In genomic region chr17:75181608-75182318, GRCh38 we compare ENCODE assay signal across 7 cellular contexts. TPM values are rescaled to one million over a fixed set of nuclear protein-coding genes. Genes with fewer than 3 reads are reported as not detected.
DNase-seq lines count a peak whose midpoint lies in the region; ATAC-seq, FAIRE-seq and TF ChIP-seq lines count a peak whose summit lies in the region.

No MANE protein-coding gene starts in this region.

- peak; percentile 17 for ATAC-seq in GM19467 (IDR thresholded peaks at IDR 0.05; ENCODE audit: unreplicated experiment)

- H3K36me3 Mint-ChIP-seq in activated T-helper 1 cell treated with anti-CD3 and anti-CD28 coated beads, Interleukin-12 subunit alpha, Interleukin-12 subunit beta, Interleukin-2, Interleukin-4 antibody, amounts not matched to agents 30 ng/mL and 10 ng/mL and 1 ng/mL, durations not matched to agents 14 hours and 24 hours and 36 hours (ENCODE audit: low read depth): peaks cover 21% of the 10 kb centered on the region
- H3K36me3 Mint-ChIP-seq in progenitor cell of endocrine pancreas (ENCODE audit: insufficient read depth): peaks cover 6% of the 10 kb centered on the region

- H3K27me3 Mint-ChIP-seq in activated T-helper 1 cell treated with anti-CD3 and anti-CD28 coated beads, Interleukin-12 subunit alpha, Interleukin-12 subunit beta, Interleukin-2, Interleukin-4 antibody, amounts not matched to agents 30 ng/mL and 10 ng/mL and 1 ng/mL, durations not matched to agents 14 hours and 24 hours and 36 hours (ENCODE audit: insufficient read depth): no peaks in the 10 kb centered on the region
- H3K27me3 Mint-ChIP-seq in progenitor cell of endocrine pancreas: no peaks in the 10 kb centered on the region

- intact Hi-C loops in activated T-helper 1 cell treated with anti-CD3 and anti-CD28 coated beads, Interleukin-12 subunit alpha, Interleukin-12 subunit beta, Interleukin-2, Interleukin-4 antibody, amounts not matched to agents 30 ng/mL and 10 ng/mL and 1 ng/mL, durations not matched to agents 14 hours and 24 hours and 36 hours (cut with micrococcal nuclease): loop anchor here (1.0 to 10.0 kb wide), 6 partner anchors 8 to 223 kb away; partner anchors contain the start of genes ATP5PD, GGA3, GRB2 and KCTD2

- H3K4me3 Mint-ChIP-seq in activated T-helper 1 cell treated with anti-CD3 and anti-CD28 coated beads, Interleukin-12 subunit alpha, Interleukin-12 subunit beta, Interleukin-2, Interleukin-4 antibody, amounts not matched to agents 30 ng/mL and 10 ng/mL and 1 ng/mL, durations not matched to agents 14 hours and 24 hours and 36 hours: peak overlapping the region; percentile 99
- peak overlapping the region; percentile 88 for H3K4me3 Mint-ChIP-seq in progenitor cell of endocrine pancreas (ENCODE audit: low read depth)

- peaks cover 38% of the 10 kb centered on the region for H3K4me1 Mint-ChIP-seq in activated T-helper 1 cell treated with anti-CD3 and anti-CD28 coated beads, Interleukin-12 subunit alpha, Interleukin-12 subunit beta, Interleukin-2, Interleukin-4 antibody, amounts not matched to agents 30 ng/mL and 10 ng/mL and 1 ng/mL, durations not matched to agents 14 hours and 24 hours and 36 hours (ENCODE audit: low read depth)
- peaks cover 9% of the 10 kb centered on the region for H3K4me1 Mint-ChIP-seq in progenitor cell of endocrine pancreas (ENCODE audit: low read depth)

- no peaks in the 10 kb centered on the region for H3K9me3 Mint-ChIP-seq in activated T-helper 1 cell treated with anti-CD3 and anti-CD28 coated beads, Interleukin-12 subunit alpha, Interleukin-12 subunit beta, Interleukin-2, Interleukin-4 antibody, amounts not matched to agents 30 ng/mL and 10 ng/mL and 1 ng/mL, durations not matched to agents 14 hours and 24 hours and 36 hours
- no peaks in the 10 kb centered on the region for H3K9me3 Mint-ChIP-seq in progenitor cell of endocrine pancreas (ENCODE audit: low read depth)

- no peak for FAIRE-seq in HTR-8/SVneo (lab: Jason Lieb, UNC)

- no peak for TF ChIP-seq CTCF in progenitor cell of endocrine pancreas (IDR thresholded peaks at IDR 0.05; ENCODE audit: unreplicated experiment)

- H3K27ac Mint-ChIP-seq in activated T-helper 1 cell treated with anti-CD3 and anti-CD28 coated beads, Interleukin-12 subunit alpha, Interleukin-12 subunit beta, Interleukin-2, Interleukin-4 antibody, amounts not matched to agents 30 ng/mL and 10 ng/mL and 1 ng/mL, durations not matched to agents 14 hours and 24 hours and 36 hours: peak overlapping the region; percentile 87
- H3K27ac Mint-ChIP-seq in progenitor cell of endocrine pancreas: peak overlapping the region; percentile 56

- DNase-seq in LHCN-M2 (ENCODE audit: low read depth): peak; percentile 9
- DNase-seq in activated T-helper 1 cell treated with anti-CD3 and anti-CD28 coated beads, Interleukin-12 subunit alpha, Interleukin-12 subunit beta, Interleukin-2, Interleukin-4 antibody, amounts not matched to agents 30 ng/mL and 10 ng/mL and 1 ng/mL, durations not matched to agents 14 hours and 24 hours and 36 hours (ENCODE audit: low spot score): peak; percentile 27
- peak; percentile 33 for DNase-seq in globus pallidus (ENCODE audit: low spot score)
- no peak for DNase-seq in progenitor cell of endocrine pancreas (ENCODE audit: low spot score, unreplicated experiment)
- DNase-seq in NCI-H187 treated with DMSO at 0.1 percent for 48 hours (lab: John Stamatoyannopoulos, UW): no peak
- DNase-seq in HTR-8/SVneo (ENCODE audit: insufficient read length, low spot score): no peak

RNA-seq across cellular contexts. Expression of gene SUMO2, which starts 1.0 kb away (rescaled TPM):
- total RNA-seq in LHCN-M2 (2014; rRNA removed) (104 and 109 TPM in 2 replicates), progenitor cell of endocrine pancreas (616 and 633 TPM in 2 replicates)
- polyA plus RNA-seq in LHCN-M2 (2012): 306 TPM
- 649 and 656 TPM in 2 replicates for total RNA-seq in activated T-helper 1 cell treated with anti-CD3 and anti-CD28 coated beads, Interleukin-12 subunit alpha, Interleukin-12 subunit beta, Interleukin-2, Interleukin-4 antibody, amounts not matched to agents 30 ng/mL and 10 ng/mL and 1 ng/mL, durations not matched to agents 14 hours and 24 hours and 36 hours

RNA-seq across cellular contexts. Expression of gene NUP85, which starts 23.7 kb away (rescaled TPM):
- 41.1 and 42.1 TPM in 2 replicates for total RNA-seq in LHCN-M2 (2014; rRNA removed)
- polyA plus RNA-seq in LHCN-M2 (2012): 48.1 TPM
- total RNA-seq in activated T-helper 1 cell treated with anti-CD3 and anti-CD28 coated beads, Interleukin-12 subunit alpha, Interleukin-12 subunit beta, Interleukin-2, Interleukin-4 antibody, amounts not matched to agents 30 ng/mL and 10 ng/mL and 1 ng/mL, durations not matched to agents 14 hours and 24 hours and 36 hours: 122 and 129 TPM in 2 replicates
- total RNA-seq in progenitor cell of endocrine pancreas: 83.8 and 86.9 TPM in 2 replicates

RNA-seq across cellular contexts. Expression of gene JPT1, which starts 27.5 kb away (rescaled TPM):
- total RNA-seq in LHCN-M2 (2014; rRNA removed) (281 and 311 TPM in 2 replicates), progenitor cell of endocrine pancreas (202 TPM in 2 replicates)
- 516 TPM for polyA plus RNA-seq in LHCN-M2 (2012)
- total RNA-seq in activated T-helper 1 cell treated with anti-CD3 and anti-CD28 coated beads, Interleukin-12 subunit alpha, Interleukin-12 subunit beta, Interleukin-2, Interleukin-4 antibody, amounts not matched to agents 30 ng/mL and 10 ng/mL and 1 ng/mL, durations not matched to agents 14 hours and 24 hours and 36 hours: 271 and 299 TPM in 2 replicates

RNA-seq across cellular contexts. Expression of gene NT5C, which starts 50.2 kb away (rescaled TPM):
- total RNA-seq in LHCN-M2 (2014; rRNA removed): 108 TPM in 2 replicates
- polyA plus RNA-seq in LHCN-M2 (2012): 75.8 TPM
- 80.0 and 80.1 TPM in 2 replicates for total RNA-seq in activated T-helper 1 cell treated with anti-CD3 and anti-CD28 coated beads, Interleukin-12 subunit alpha, Interleukin-12 subunit beta, Interleukin-2, Interleukin-4 antibody, amounts not matched to agents 30 ng/mL and 10 ng/mL and 1 ng/mL, durations not matched to agents 14 hours and 24 hours and 36 hours
- total RNA-seq in progenitor cell of endocrine pancreas: 53.3 and 58.8 TPM in 2 replicates

Comparison
In these comparisons a context has a peak if more than half of its experiments do, and no peak if none do; other contexts are left out.
1. DNase-seq: peak in LHCN-M2 (single experiment), activated T-helper 1 cell treated with anti-CD3 and anti-CD28 coated beads, Interleukin-12 subunit alpha, Interleukin-12 subunit beta, Interleukin-2, Interleukin-4 antibody, amounts not matched to agents 30 ng/mL and 10 ng/mL and 1 ng/mL, durations not matched to agents 14 hours and 24 hours and 36 hours (single experiment) and globus pallidus (single experiment); none in progenitor cell of endocrine pancreas (single experiment), NCI-H187 treated with DMSO at 0.1 percent for 48 hours (single experiment) and HTR-8/SVneo (single experiment).